Comparison of ENCODE assay signal across 1 cellular context in the genomic region with DNA sequence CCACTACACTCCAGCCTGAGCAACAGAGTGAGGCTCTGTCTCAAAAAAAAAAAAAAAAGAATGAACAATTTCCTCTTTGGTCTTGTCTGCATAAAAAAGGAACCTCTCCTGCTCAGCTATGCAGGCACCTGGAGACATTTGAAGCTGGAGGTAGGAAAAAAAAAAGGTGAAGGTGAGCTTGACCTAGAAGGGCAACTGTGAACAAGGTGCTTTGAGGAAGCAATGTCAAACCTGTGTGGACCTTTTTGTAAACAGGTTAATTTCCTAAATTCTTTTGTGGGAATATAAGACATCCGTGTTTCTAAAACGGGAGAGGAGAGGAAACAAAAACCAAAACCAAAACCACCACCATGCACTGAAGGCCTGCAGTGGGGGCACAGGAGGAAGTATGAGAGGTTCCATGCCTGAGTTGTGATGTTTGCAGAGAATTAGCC.
TF ChIP-seq lines count a peak whose summit lies in the region.

No MANE protein-coding gene starts in this region.

TF ChIP-seq in HepG2, 621 proteins besides CTCF, POLR2A, EP300 and RAD21 (continued from another document):
- TF ChIP-seq HMGXB3 (CRISPR knock-in tag; IDR thresholded peaks at IDR 0.05; ENCODE audit: borderline replicate concordance) = no peak
- TF ChIP-seq FOXJ3 (CRISPR knock-in tag; IDR thresholded peaks at IDR 0.05; ENCODE audit: borderline replicate concordance) = no peak
- no peak for TF ChIP-seq HMGA1 (CRISPR knock-in tag; conservative IDR thresholded peaks at IDR 0.05)
- no peak for TF ChIP-seq SALL1 (CRISPR knock-in tag; IDR thresholded peaks at IDR 0.05)
- no peak for TF ChIP-seq REST (IDR thresholded peaks at IDR 0.05; ENCODE audit: borderline replicate concordance in 1 of 2, low read depth in 1 of 2, low read length in 2 of 2)
- no peak for TF ChIP-seq ELF3 (CRISPR knock-in tag; IDR thresholded peaks at IDR 0.05)
